ENCODE assay signal across 18 cellular contexts in genomic region chr14:100609331-100609870, GRCh38. TPM values are rescaled to one million over a fixed set of nuclear protein-coding genes. Genes with fewer than 3 reads are reported as not detected.
"Had no signal": no experiment of that assay in that cellular context is flagged by ENCODE, and none has a peak within 500 bp of the region (broad histone marks: within the 10 kb centered on the region; RNA-seq: fewer than 3 reads in every experiment).

No MANE protein-coding gene starts in this region.

- H3K4me1 ChIP-seq: adrenal gland, left ventricle myocardium inferior, parathyroid adenoma, transverse colon had no signal

- H3K4me3 Mint-ChIP-seq: activated B cell treated with CpG ODN at 0.5 μM for 24 hours; activated CD8-positive, alpha-beta T cell treated with anti-CD3 and anti-CD28 coated beads, Interleukin-2, amount 10 ng/mL, durations not matched to agents 7 days and 5 days had no signal

- H3K4me1 Mint-ChIP-seq: activated B cell treated with CpG ODN at 0.5 μM for 24 hours had no signal

- H3K4me3 ChIP-seq: adrenal gland, cardiac muscle cell, left ventricle myocardium inferior, skin epidermis, transverse colon had no signal

- H3K9me3 ChIP-seq: adrenal gland, left ventricle myocardium inferior, transverse colon had no signal

- ATAC-seq: activated CD8-positive, alpha-beta T cell treated with anti-CD3 and anti-CD28 coated beads, Interleukin-2, amount 10 ng/mL, durations not matched to agents 7 days and 5 days had no signal

- H3K36me3 ChIP-seq: adrenal gland, cardiac muscle cell, left ventricle myocardium inferior, transverse colon had no signal

- H3K27ac Mint-ChIP-seq: activated B cell treated with CpG ODN at 0.5 μM for 24 hours; activated CD8-positive, alpha-beta T cell treated with anti-CD3 and anti-CD28 coated beads, Interleukin-2, amount 10 ng/mL, durations not matched to agents 7 days and 5 days had no signal

- H3K27ac ChIP-seq: adrenal gland, cardiac muscle cell, left ventricle myocardium inferior, parathyroid adenoma, skin epidermis, transverse colon had no signal

- H3K9me3 Mint-ChIP-seq: activated B cell treated with CpG ODN at 0.5 μM for 24 hours had no signal

- DNase-seq: activated B cell treated with CpG ODN at 0.5 μM for 24 hours; activated CD4-positive, alpha-beta T cell treated with anti-CD3 and anti-CD28 coated beads for 48 hours; activated CD8-positive, alpha-beta memory T cell treated with anti-CD3 and anti-CD28 coated beads, Interleukin-2, amount 50 U/mL, for 4 hours; activated CD8-positive, alpha-beta T cell treated with anti-CD3 and anti-CD28 coated beads, Interleukin-2, amount 10 ng/mL, durations not matched to agents 7 days and 5 days; activated naive CD4-positive, alpha-beta T cell treated with anti-CD3 and anti-CD28 coated beads, Interleukin-2, amount 50 U/mL, for 16 hours; left ventricle myocardium inferior; mesendoderm; retina; SIG-M5; stimulated activated CD4-positive, alpha-beta T cell treated with anti-CD3 and anti-CD28 coated beads, Interleukin-15, amount 100 ng/mL, for 24 hours; stimulated activated CD4-positive, alpha-beta T cell treated with anti-CD3 and anti-CD28 coated beads, Interleukin-4, amount 100 ng/mL, for 1 hour; stimulated activated naive CD4-positive, alpha-beta T cell; T-helper 2 cell had no signal

- H3K27me3 ChIP-seq: adrenal gland, cardiac muscle cell, transverse colon had no signal

RNA-seq across cellular contexts. Expression of gene BEGAIN, which starts 22.2 kb away (rescaled TPM):
- total RNA-seq: activated B cell treated with CpG ODN at 0.5 μM for 24 hours, cardiac muscle cell had no signal
- polyA plus RNA-seq: cardiac muscle cell had no signal
